Comparison of ENCODE assay signal across 16 cellular contexts in genomic region chr12:70106347-70106746, GRCh38.
"Had no signal": no experiment of that assay in that cellular context is flagged by ENCODE, and none has a peak within 500 bp of the region (broad histone marks: within the 10 kb centered on the region; RNA-seq: fewer than 3 reads in every experiment).

No MANE protein-coding gene starts in this region.

- DNase-seq: foreskin melanocyte; head of caudate nucleus; hippocampal formation; left ventricle myocardium superior; mesenchymal stem cell; midbrain; naive B cell; nephron progenitor cell; stimulated activated CD4-positive, alpha-beta T cell treated with anti-CD3 and anti-CD28 coated beads, Interleukin-2, amount 100 ng/mL, for 48 hours; stimulated activated naive CD4-positive, alpha-beta T cell treated with Interleukin-2 at 50 U/mL for 16 hours; trophoblast cell had no signal

- H3K4me3 ChIP-seq: lung, right atrium auricular region, smooth muscle cell had no signal

- H3K4me3 Mint-ChIP-seq: central memory CD8-positive, alpha-beta T cell; dendritic cell treated with granulocyte-macrophage colony-stimulating factor and Interleukin-4, amounts not matched to agents 40 ng/mL and 50 ng/mL, for 4 days; naive B cell; nephron progenitor cell had no signal

- ATAC-seq: left ventricle myocardium superior had no signal

- H3K4me1 Mint-ChIP-seq: central memory CD8-positive, alpha-beta T cell; naive B cell; nephron progenitor cell had no signal

- H3K27ac Mint-ChIP-seq: dendritic cell treated with granulocyte-macrophage colony-stimulating factor and Interleukin-4, amounts not matched to agents 40 ng/mL and 50 ng/mL, for 4 days; naive B cell; nephron progenitor cell had no signal

- H3K27me3 ChIP-seq: right atrium auricular region had no signal

- H3K27ac ChIP-seq: right atrium auricular region had no signal

- H3K27me3 Mint-ChIP-seq: dendritic cell treated with granulocyte-macrophage colony-stimulating factor and Interleukin-4, amounts not matched to agents 40 ng/mL and 50 ng/mL, for 4 days had no signal

- H3K4me1 ChIP-seq: right atrium auricular region had no signal

- H3K36me3 ChIP-seq: right atrium auricular region had no signal
